In genomic region chr10:67875340-67876238, GRCh38 we compare ENCODE assay signal across 33 cellular contexts. TPM values are rescaled to one million over a fixed set of nuclear protein-coding genes. Genes with fewer than 3 reads are reported as not detected.
"Had no signal": no experiment of that assay in that cellular context is flagged by ENCODE, and none has a peak within 500 bp of the region (broad histone marks: within the 10 kb centered on the region; RNA-seq: fewer than 3 reads in every experiment).

No MANE protein-coding gene starts in this region.

- H3K9me3 Mint-ChIP-seq: activated CD4-positive, alpha-beta memory T cell treated with anti-CD3 and anti-CD28 coated beads for 36 hours; activated CD4-positive, alpha-beta T cell treated with anti-CD3 and anti-CD28 coated beads, Interleukin-2, amount 10 ng/mL, durations not matched to agents 24 days and 14 days; activated naive CD4-positive, alpha-beta T cell treated with anti-CD3 and anti-CD28 coated beads for 36 hours; activated naive CD4-positive, alpha-beta T cell treated with anti-CD3 and anti-CD28 coated beads, Interleukin-2, amount 50 U/mL, for 24 hours; activated naive CD8-positive, alpha-beta T cell treated with anti-CD3 and anti-CD28 coated beads for 36 hours; activated naive CD8-positive, alpha-beta T cell treated with anti-CD3 and anti-CD28 coated beads, Interleukin-2, amount 50 U/mL, for 24 hours; activated T-helper 17 cell treated with anti-CD3 and anti-CD28 coated beads, Interleukin-2, amount 50 U/mL, for 72 hours; brain; T-helper 2 cell treated with Interferon-gamma antibody and Interleukin-4, amounts not matched to agents 5 μg/mL and 100 μg/mL, for 36 hours had no signal

- H3K27ac ChIP-seq: ascending aorta, breast epithelium, cardiac muscle cell, colonic mucosa, epithelial cell of prostate, esophagus squamous epithelium, gastroesophageal sphincter, heart right ventricle, WERI-Rb-1 had no signal

- H3K4me1 ChIP-seq: ascending aorta, breast epithelium, colonic mucosa, esophagus squamous epithelium, gastroesophageal sphincter, heart right ventricle had no signal

- H3K4me3 Mint-ChIP-seq: activated CD4-positive, alpha-beta memory T cell treated with anti-CD3 and anti-CD28 coated beads for 36 hours; activated CD4-positive, alpha-beta T cell treated with anti-CD3 and anti-CD28 coated beads for 36 hours; activated CD4-positive, alpha-beta T cell treated with anti-CD3 and anti-CD28 coated beads, Interleukin-2, amount 10 ng/mL, durations not matched to agents 24 days and 14 days; activated CD8-positive, alpha-beta memory T cell treated with anti-CD3 and anti-CD28 coated beads, Interleukin-2, amount 10 ng/mL, durations not matched to agents 7 days and 5 days; activated CD8-positive, alpha-beta T cell treated with anti-CD3 and anti-CD28 coated beads, Interleukin-2, amount 10 ng/mL, durations not matched to agents 7 days and 5 days; activated naive CD4-positive, alpha-beta T cell treated with anti-CD3 and anti-CD28 coated beads for 36 hours; activated naive CD4-positive, alpha-beta T cell treated with anti-CD3 and anti-CD28 coated beads, Interleukin-2, amount 50 U/mL, for 24 hours; activated naive CD8-positive, alpha-beta T cell treated with anti-CD3 and anti-CD28 coated beads for 36 hours; activated naive CD8-positive, alpha-beta T cell treated with anti-CD3 and anti-CD28 coated beads, Interleukin-2, amount 50 U/mL, for 24 hours; activated T-helper 17 cell treated with anti-CD3 and anti-CD28 coated beads, Interleukin-2, amount 50 U/mL, for 72 hours; brain; T-helper 17 cell; T-helper 2 cell treated with Interferon-gamma antibody and Interleukin-4, amounts not matched to agents 5 μg/mL and 100 μg/mL, for 36 hours had no signal

- ATAC-seq: activated CD4-positive, alpha-beta T cell treated with anti-CD3 and anti-CD28 coated beads for 36 hours; activated CD8-positive, alpha-beta memory T cell treated with anti-CD3 and anti-CD28 coated beads, Interleukin-2, amount 10 ng/mL, durations not matched to agents 7 days and 5 days; activated CD8-positive, alpha-beta T cell treated with anti-CD3 and anti-CD28 coated beads, Interleukin-2, amount 10 ng/mL, durations not matched to agents 7 days and 5 days; activated naive CD8-positive, alpha-beta T cell treated with anti-CD3 and anti-CD28 coated beads, Interleukin-2, amount 50 U/mL, for 24 hours; activated T-helper 17 cell treated with anti-CD3 and anti-CD28 coated beads, Interleukin-2, amount 50 U/mL, for 72 hours; gastroesophageal sphincter; heart right ventricle; T-helper 17 cell had no signal

- DNase-seq: activated CD4-positive, alpha-beta memory T cell treated with anti-CD3 and anti-CD28 coated beads for 36 hours; activated CD4-positive, alpha-beta T cell treated with anti-CD3 and anti-CD28 coated beads for 36 hours; activated CD4-positive, alpha-beta T cell treated with anti-CD3 and anti-CD28 coated beads, Interleukin-2, amount 10 ng/mL, durations not matched to agents 24 days and 14 days; activated CD4-positive, CD25-positive, alpha-beta regulatory T cell; activated CD4-positive, CD25-positive, alpha-beta regulatory T cell treated with anti-CD3 and anti-CD28 coated beads, Interleukin-2, amount 50 U/mL, for 72 hours; activated CD8-positive, alpha-beta memory T cell treated with anti-CD3 and anti-CD28 coated beads, Interleukin-2, amount 10 ng/mL, durations not matched to agents 7 days and 5 days; activated CD8-positive, alpha-beta memory T cell treated with anti-CD3 and anti-CD28 coated beads, Interleukin-2, amount 50 U/mL, for 4 hours; activated CD8-positive, alpha-beta T cell treated with anti-CD3 and anti-CD28 coated beads, Interleukin-2, amount 10 ng/mL, durations not matched to agents 7 days and 5 days; activated effector memory CD4-positive, alpha-beta T cell treated with Interleukin-2 at 50 U/mL for 16 hours; activated naive CD4-positive, alpha-beta T cell treated with anti-CD3 and anti-CD28 coated beads for 36 hours; activated naive CD8-positive, alpha-beta T cell treated with anti-CD3 and anti-CD28 coated beads for 36 hours; activated naive CD8-positive, alpha-beta T cell treated with anti-CD3 and anti-CD28 coated beads, Interleukin-2, amount 50 U/mL, for 24 hours; activated T-cell treated with anti-CD3 and anti-CD28 coated beads, Interleukin-2, amount 50 U/mL, for 1 hour; central memory CD4-positive, alpha-beta T cell; cerebellar nuclear complex; colonic mucosa; effector CD8-positive, alpha-beta T cell; esophagus squamous epithelium; foreskin melanocyte; heart right ventricle; T-helper 1 cell; T-helper 17 cell; T1000; WERI-Rb-1 had no signal

- H3K4me1 Mint-ChIP-seq: activated CD4-positive, alpha-beta T cell treated with anti-CD3 and anti-CD28 coated beads for 36 hours; activated CD4-positive, alpha-beta T cell treated with anti-CD3 and anti-CD28 coated beads, Interleukin-2, amount 10 ng/mL, durations not matched to agents 24 days and 14 days; activated CD8-positive, alpha-beta memory T cell treated with anti-CD3 and anti-CD28 coated beads, Interleukin-2, amount 10 ng/mL, durations not matched to agents 7 days and 5 days; activated naive CD4-positive, alpha-beta T cell treated with anti-CD3 and anti-CD28 coated beads, Interleukin-2, amount 50 U/mL, for 24 hours; activated naive CD8-positive, alpha-beta T cell treated with anti-CD3 and anti-CD28 coated beads for 36 hours; activated naive CD8-positive, alpha-beta T cell treated with anti-CD3 and anti-CD28 coated beads, Interleukin-2, amount 50 U/mL, for 24 hours; activated T-helper 17 cell treated with anti-CD3 and anti-CD28 coated beads, Interleukin-2, amount 50 U/mL, for 72 hours; brain; T-helper 17 cell had no signal

- H3K36me3 Mint-ChIP-seq: activated CD4-positive, alpha-beta memory T cell treated with anti-CD3 and anti-CD28 coated beads for 36 hours; activated CD8-positive, alpha-beta memory T cell treated with anti-CD3 and anti-CD28 coated beads, Interleukin-2, amount 10 ng/mL, durations not matched to agents 7 days and 5 days; activated naive CD4-positive, alpha-beta T cell treated with anti-CD3 and anti-CD28 coated beads, Interleukin-2, amount 50 U/mL, for 24 hours; activated naive CD8-positive, alpha-beta T cell treated with anti-CD3 and anti-CD28 coated beads for 36 hours; brain had no signal

- H3K27me3 Mint-ChIP-seq: activated CD4-positive, alpha-beta memory T cell treated with anti-CD3 and anti-CD28 coated beads for 36 hours; activated CD4-positive, alpha-beta T cell treated with anti-CD3 and anti-CD28 coated beads for 36 hours; activated CD8-positive, alpha-beta memory T cell treated with anti-CD3 and anti-CD28 coated beads, Interleukin-2, amount 10 ng/mL, durations not matched to agents 7 days and 5 days; activated naive CD4-positive, alpha-beta T cell treated with anti-CD3 and anti-CD28 coated beads, Interleukin-2, amount 50 U/mL, for 24 hours; activated naive CD8-positive, alpha-beta T cell treated with anti-CD3 and anti-CD28 coated beads for 36 hours; activated naive CD8-positive, alpha-beta T cell treated with anti-CD3 and anti-CD28 coated beads, Interleukin-2, amount 50 U/mL, for 24 hours; activated T-helper 17 cell treated with anti-CD3 and anti-CD28 coated beads, Interleukin-2, amount 50 U/mL, for 72 hours; T-helper 17 cell had no signal

- H3K9me3 ChIP-seq: ascending aorta, breast epithelium, colonic mucosa, esophagus squamous epithelium, gastroesophageal sphincter, heart right ventricle had no signal

- H3K27me3 ChIP-seq: ascending aorta, breast epithelium, cardiac muscle cell, colonic mucosa, esophagus squamous epithelium, gastroesophageal sphincter, heart right ventricle had no signal

- H3K4me3 ChIP-seq: ascending aorta, breast epithelium, cardiac muscle cell, colonic mucosa, esophagus squamous epithelium, gastroesophageal sphincter, heart right ventricle had no signal

- H3K36me3 ChIP-seq: ascending aorta, breast epithelium, cardiac muscle cell, colonic mucosa, esophagus squamous epithelium, gastroesophageal sphincter, heart right ventricle, WERI-Rb-1 had no signal

- H3K27ac Mint-ChIP-seq: activated CD4-positive, alpha-beta memory T cell treated with anti-CD3 and anti-CD28 coated beads for 36 hours; activated CD4-positive, alpha-beta T cell treated with anti-CD3 and anti-CD28 coated beads for 36 hours; activated CD4-positive, alpha-beta T cell treated with anti-CD3 and anti-CD28 coated beads, Interleukin-2, amount 10 ng/mL, durations not matched to agents 24 days and 14 days; activated CD8-positive, alpha-beta memory T cell treated with anti-CD3 and anti-CD28 coated beads, Interleukin-2, amount 10 ng/mL, durations not matched to agents 7 days and 5 days; activated CD8-positive, alpha-beta T cell treated with anti-CD3 and anti-CD28 coated beads, Interleukin-2, amount 10 ng/mL, durations not matched to agents 7 days and 5 days; activated naive CD4-positive, alpha-beta T cell treated with anti-CD3 and anti-CD28 coated beads for 36 hours; activated naive CD4-positive, alpha-beta T cell treated with anti-CD3 and anti-CD28 coated beads, Interleukin-2, amount 50 U/mL, for 24 hours; activated naive CD8-positive, alpha-beta T cell treated with anti-CD3 and anti-CD28 coated beads for 36 hours; activated naive CD8-positive, alpha-beta T cell treated with anti-CD3 and anti-CD28 coated beads, Interleukin-2, amount 50 U/mL, for 24 hours; activated T-helper 17 cell treated with anti-CD3 and anti-CD28 coated beads, Interleukin-2, amount 50 U/mL, for 72 hours; brain; T-helper 17 cell; T-helper 2 cell treated with Interferon-gamma antibody and Interleukin-4, amounts not matched to agents 5 μg/mL and 100 μg/mL, for 36 hours had no signal

RNA-seq across cellular contexts. Expression of gene DNAJC12, which starts 37.6 kb away (rescaled TPM):
- total RNA-seq: T-helper 17 cell had no signal
